ENCODE assay signal across 1 cellular context in the genomic region with DNA sequence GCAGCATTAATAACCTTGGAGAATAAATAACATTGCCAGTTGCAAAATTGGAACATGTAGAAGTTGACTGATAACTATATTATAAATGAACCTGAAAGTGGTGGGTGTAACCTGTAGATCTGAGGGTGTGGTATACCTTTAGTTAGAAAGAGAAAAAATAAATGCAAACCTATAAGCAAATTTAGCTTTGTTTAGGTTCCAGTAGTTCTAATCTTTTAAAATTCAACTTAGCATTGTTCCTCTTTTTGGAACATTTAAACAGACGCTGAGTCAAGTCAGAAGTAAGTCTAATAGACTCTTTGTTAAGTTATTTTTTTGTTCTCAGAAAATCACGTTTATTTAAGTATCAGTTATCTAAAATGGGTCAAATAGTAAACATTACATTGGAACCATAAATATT.
A peak's percentile ranks its signal among the peaks of the same experiment; 100 is the strongest.
TF ChIP-seq lines count a peak whose summit lies in the region.

No MANE protein-coding gene starts in this region.

TF ChIP-seq in GM12878, 131 proteins besides CTCF, POLR2A, EP300 and RAD21 (continued from another document):
- TF ChIP-seq ETV6 (conservative IDR thresholded peaks at IDR 0.05 in 1 of 2, IDR thresholded peaks at IDR 0.05 in 1 of 2; ENCODE audit: borderline replicate concordance in 1 of 2, low read depth in 1 of 2) (no peak), JUNB (IDR thresholded peaks at IDR 0.05) (peak; percentile 72), TBL1XR1 (IDR thresholded peaks at IDR 0.05; ENCODE audit: low read depth, low read length) (peak; percentile 81; the same call in 1 of the 2 replicates), SRF (IDR thresholded peaks at IDR 0.05; ENCODE audit: low read depth in 2 of 2, low read length in 2 of 2) (no peak), ATF7 (IDR thresholded peaks at IDR 0.05; ENCODE audit: low read depth) (0 out of 2 replicates have a peak, but pooled peaks have one; percentile 42), YBX1 (IDR thresholded peaks at IDR 0.05) (no peak)
- TF ChIP-seq, protein P1, sequence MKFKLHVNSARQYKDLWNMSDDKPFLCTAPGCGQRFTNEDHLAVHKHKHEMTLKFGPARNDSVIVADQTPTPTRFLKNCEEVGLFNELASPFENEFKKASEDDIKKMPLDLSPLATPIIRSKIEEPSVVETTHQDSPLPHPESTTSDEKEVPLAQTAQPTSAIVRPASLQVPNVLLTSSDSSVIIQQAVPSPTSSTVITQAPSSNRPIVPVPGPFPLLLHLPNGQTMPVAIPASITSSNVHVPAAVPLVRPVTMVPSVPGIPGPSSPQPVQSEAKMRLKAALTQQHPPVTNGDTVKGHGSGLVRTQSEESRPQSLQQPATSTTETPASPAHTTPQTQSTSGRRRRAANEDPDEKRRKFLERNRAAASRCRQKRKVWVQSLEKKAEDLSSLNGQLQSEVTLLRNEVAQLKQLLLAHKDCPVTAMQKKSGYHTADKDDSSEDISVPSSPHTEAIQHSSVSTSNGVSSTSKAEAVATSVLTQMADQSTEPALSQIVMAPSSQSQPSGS (IDR thresholded peaks at IDR 0.05; ENCODE audit: low read length): peak; percentile 69
- TF ChIP-seq, protein P2, sequence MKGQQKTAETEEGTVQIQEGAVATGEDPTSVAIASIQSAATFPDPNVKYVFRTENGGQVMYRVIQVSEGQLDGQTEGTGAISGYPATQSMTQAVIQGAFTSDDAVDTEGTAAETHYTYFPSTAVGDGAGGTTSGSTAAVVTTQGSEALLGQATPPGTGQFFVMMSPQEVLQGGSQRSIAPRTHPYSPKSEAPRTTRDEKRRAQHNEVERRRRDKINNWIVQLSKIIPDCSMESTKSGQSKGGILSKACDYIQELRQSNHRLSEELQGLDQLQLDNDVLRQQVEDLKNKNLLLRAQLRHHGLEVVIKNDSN (IDR thresholded peaks at IDR 0.05; ENCODE audit: borderline replicate concordance, extremely low read length, insufficient read depth, low read depth, low read length): no peak
